9 cellular contexts compared by ENCODE assay signal in the genomic region with DNA sequence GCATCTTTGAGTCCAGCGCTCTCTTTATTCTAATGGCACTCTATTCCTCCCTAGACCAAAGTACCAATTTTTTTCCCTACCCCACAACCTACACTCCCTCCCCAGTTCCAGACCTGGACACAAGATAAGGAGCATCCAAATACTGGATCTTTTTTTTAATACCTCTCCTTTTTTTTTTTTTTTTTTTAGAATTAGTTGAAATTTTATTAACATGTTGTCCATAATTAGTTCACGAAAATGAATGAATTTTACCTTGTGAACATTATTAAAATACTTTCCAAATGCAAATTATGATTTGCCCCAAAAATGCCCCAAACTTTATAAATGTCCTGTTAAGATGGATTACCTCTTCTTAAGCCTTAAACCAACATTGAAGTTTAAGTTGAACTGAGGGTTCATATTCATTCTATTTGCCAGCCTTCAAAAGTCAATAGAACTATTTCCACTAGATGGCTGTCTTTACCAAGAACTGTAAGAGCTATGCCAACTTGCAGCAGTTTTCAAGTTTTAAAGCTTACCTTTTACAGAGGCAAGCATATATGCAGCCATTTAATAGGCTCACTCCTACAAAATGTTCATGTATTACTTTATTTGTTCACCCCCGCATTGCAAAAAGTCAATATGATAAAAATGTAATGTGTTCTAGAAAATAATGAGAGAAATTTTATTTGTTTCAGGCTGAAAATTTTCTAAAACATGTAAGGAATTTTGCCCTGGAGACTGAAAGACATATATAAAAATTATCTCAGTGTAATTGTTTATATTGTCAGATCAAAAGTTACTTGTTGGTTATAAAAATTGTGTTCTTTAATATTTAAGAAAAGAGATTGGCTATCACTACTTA. TPM values are rescaled to one million over a fixed set of nuclear protein-coding genes. Genes with fewer than 3 reads are reported as not detected.
DNase-seq lines count a peak whose midpoint lies in the region; TF ChIP-seq lines count a peak whose summit lies in the region.
"Had no signal": no experiment of that assay in that cellular context is flagged by ENCODE, and none has a peak within 500 bp of the region (broad histone marks: within the 10 kb centered on the region; RNA-seq: fewer than 3 reads in every experiment).

No MANE protein-coding gene starts in this region.

- no peaks in the 10 kb centered on the region for H3K36me3 Mint-ChIP-seq in immature natural killer cell

- WGBS in thyroid gland, 2 donors: 48 to 60% methylated on average over 3 of the region's 3 CpGs

- no peak overlapping the region for H3K27ac Mint-ChIP-seq in immature natural killer cell

- no peaks in the 10 kb centered on the region for H3K9me3 ChIP-seq in thyroid gland
- H3K9me3 ChIP-seq: HAP-1 had no signal

- no peak for TF ChIP-seq POLR2A in thyroid gland (IDR thresholded peaks at IDR 0.05)

- intact Hi-C loops in thyroid gland (cut with DNase I): loop anchor here (5.0 kb wide), 1 partner anchor 154 kb away; no protein-coding TSS in a partner anchor

- peaks cover 4 to 8% (median 7%) of the 10 kb centered on the region in 3 donors for H3K27me3 Mint-ChIP-seq in immature natural killer cell (ENCODE audit: low read depth in 3 of 3)

- H3K27me3 ChIP-seq in GM06990 (replicated peaks; ENCODE audit: control insufficient read depth, insufficient read depth, low read length) (no peaks in the 10 kb centered on the region), thyroid gland (no peaks in the 10 kb centered on the region)

- H3K27ac ChIP-seq in thyroid gland: no peak overlapping the region

- H3K4me1 Mint-ChIP-seq in immature natural killer cell: no peaks in the 10 kb centered on the region

- no peaks in the 10 kb centered on the region for H3K9me3 Mint-ChIP-seq in immature natural killer cell

- H3K4me1 ChIP-seq in thyroid gland: no peaks in the 10 kb centered on the region
- H3K4me1 ChIP-seq: HAP-1 had no signal

- no peak overlapping the region for H3K4me3 Mint-ChIP-seq in immature natural killer cell

- no peaks in the 10 kb centered on the region for H3K36me3 ChIP-seq in GM06990 (ENCODE audit: control insufficient read depth, insufficient read depth, low read length)
- no peaks in the 10 kb centered on the region for H3K36me3 ChIP-seq in thyroid gland
- H3K36me3 ChIP-seq: HAP-1 had no signal

- H3K4me3 ChIP-seq in AG04449 (ENCODE audit: low read depth, low read length): no peak overlapping the region
- H3K4me3 ChIP-seq in GM06990 (replicated peaks; ENCODE audit: low read depth, low read length): no peak overlapping the region
- no peak overlapping the region for H3K4me3 ChIP-seq in thyroid gland (replicated peaks in 1 of 3)
- H3K4me3 ChIP-seq: HAP-1 had no signal

- POLR2A ChIA-PET in AG04449 (lab: Yijun Ruan, JAX): interaction anchor here (0.8 kb wide), 1 partner anchor 40 kb away, joined by 3 read pairs; no protein-coding TSS in a partner anchor

- CTCF ChIA-PET in AG04449 (lab: Yijun Ruan, JAX): interaction anchor here (0.6 to 6.5 kb wide), 18 partner anchors 10 to 662 kb away, joined by 3 to 76 read pairs (median 4); a partner anchor contains a TSS

- peak; percentile 14 for DNase-seq in AG04449 (ENCODE audit: low read depth, low spot score)
- peak; percentile 13 for DNase-seq in GM06990 (ENCODE audit: extremely low read depth, insufficient read length)
- DNase-seq in NCI-H2196 (lab: John Stamatoyannopoulos, UW; ENCODE audit: unreplicated experiment): peak; percentile 1
- peak; percentile 63 for DNase-seq in astrocyte of the hippocampus (ENCODE audit: low read depth, low spot score)
- peak; percentile 41 to 61 (median 46) for DNase-seq in immature natural killer cell
- DNase-seq in thyroid gland: no peak
- no peak for DNase-seq in mesenteric fat pad (ENCODE audit: low spot score)
- no peak for DNase-seq in ureter (ENCODE audit: low spot score)

- TF ChIP-seq CTCF in AG04449 (IDR thresholded peaks at IDR 0.05; ENCODE audit: insufficient read depth, low read length, missing control alignments) (peak; percentile 28), GM06990 (IDR thresholded peaks at IDR 0.05; ENCODE audit: insufficient read depth, low read length, poor library complexity, severe bottlenecking) (peak; percentile 40), thyroid gland (IDR thresholded peaks at IDR 0.05) (peak in 4 of 6 experiments; percentile 45 to 69 (median 62))

RNA-seq across cellular contexts. Expression of a gene that starts 39.7 kb away (rescaled TPM):
- 10 to 100 TPM; 21.9 to 31.1 (median 25.3) TPM for polyA plus RNA-seq in immature natural killer cell
- total RNA-seq in thyroid gland: 10 to 100 TPM; 56.5 to 99.7 (median 66.1) TPM
- 33.7 TPM for total RNA-seq in mesenteric fat pad
- total RNA-seq in ureter: 41.0 TPM

Comparison
In these comparisons a context has a peak if more than half of its experiments do, and no peak if none do; other contexts are left out.
1. DNase-seq: peak in AG04449 (single experiment), GM06990 (single experiment), NCI-H2196 (single experiment), astrocyte of the hippocampus (single experiment) and immature natural killer cell (3 of 3); none in thyroid gland (0 of 2), mesenteric fat pad (single experiment) and ureter (single experiment).
2. Peak in every context shown above with its lines, with median percentiles within 50 percentile points of each other: CTCF ChIP-seq.